14 cellular contexts compared by ENCODE assay signal in genomic region chr19:17749912-17750317, GRCh38. TPM values are rescaled to one million over a fixed set of nuclear protein-coding genes. Genes with fewer than 3 reads are reported as not detected.
DNase-seq lines count a peak whose midpoint lies in the region; ATAC-seq and TF ChIP-seq lines count a peak whose summit lies in the region.
"Had no signal": no experiment of that assay in that cellular context is flagged by ENCODE, and none has a peak within 500 bp of the region (broad histone marks: within the 10 kb centered on the region; RNA-seq: fewer than 3 reads in every experiment).

No MANE protein-coding gene starts in this region.

- DNase-seq in SIG-M5 treated with dmso at 0.1 percent for 504 hours (lab: John Stamatoyannopoulos, UW; ENCODE audit: unreplicated experiment) (peak; percentile 18), SIG-M5 (lab: John Stamatoyannopoulos, UW) (no peak), fibroblast of the aortic adventitia (ENCODE audit: low read depth) (peak; percentile 9), substantia nigra (lab: John Stamatoyannopoulos, UW) (peak in 17 of 49 donors; percentile 10 to 54 (median 24)), GM10248 (ENCODE audit: extremely low spot score) (no peak), cerebellar nuclear complex (lab: John Stamatoyannopoulos, UW) (no peak)
- DNase-seq in activated CD8-positive, alpha-beta memory T cell treated with anti-CD3 and anti-CD28 coated beads, Interleukin-2, amount 50 U/mL, for 4 hours, result peak; percentile 27
- DNase-seq: 8988T; activated CD4-positive, CD25-positive, alpha-beta regulatory T cell; midbrain; NCI-H1105 had no signal

- POLR2A ChIA-PET in GM10248 (lab: Yijun Ruan, JAX), result no interaction called here

- peak overlapping the region; percentile 92 for H3K27ac ChIP-seq in substantia nigra (ENCODE audit: low read depth, low read length, poor library complexity, severe bottlenecking)
- H3K27ac ChIP-seq: cardiac muscle cell, suprapubic skin had no signal

- TF ChIP-seq CTCF in fibroblast of the aortic adventitia (IDR thresholded peaks at IDR 0.05; ENCODE audit: insufficient read depth, low read length) (no peak), GM10248 (IDR thresholded peaks at IDR 0.05; ENCODE audit: control extremely low read depth, extremely low read depth, low read depth, missing control alignments) (no peak)

- no peak for ATAC-seq in HG02623 (IDR thresholded peaks at IDR 0.05; ENCODE audit: unreplicated experiment)

- CTCF ChIA-PET in GM10248 (lab: Yijun Ruan, JAX), result interaction anchor here (0.7 to 10.6 kb wide), 3 partner anchors 8 to 33 kb away, joined by 3 to 151 read pairs (median 7); no protein-coding TSS in a partner anchor

- no peak overlapping the region for H3K4me3 ChIP-seq in fibroblast of the aortic adventitia (ENCODE audit: low read depth, low read length)
- H3K4me3 ChIP-seq: cardiac muscle cell, suprapubic skin had no signal

RNA-seq across cellular contexts. Expression of gene FCHO1, which starts 1.4 kb away (rescaled TPM):
- total RNA-seq in fibroblast of the aortic adventitia (ENCODE audit: low replicate concordance), result 0.36 TPM in 1 of 2 replicates, not detected in the other

RNA-seq across cellular contexts. Expression of gene MAP1S, which starts 30.6 kb away (rescaled TPM):
- 14.1 and 19.3 TPM in 2 replicates for total RNA-seq in fibroblast of the aortic adventitia (ENCODE audit: low replicate concordance)

RNA-seq across cellular contexts. Expression of gene B3GNT3, which starts 45.0 kb away (rescaled TPM):
- not detected in 2 replicates for total RNA-seq in fibroblast of the aortic adventitia (ENCODE audit: low replicate concordance)
- total RNA-seq: cardiac muscle cell had no signal

Comparison
In these comparisons a context has a peak if more than half of its experiments do, and no peak if none do; other contexts are left out.
1. DNase-seq: peak in SIG-M5 treated with dmso at 0.1 percent for 504 hours (single experiment), activated CD8-positive, alpha-beta memory T cell treated with anti-CD3 and anti-CD28 coated beads, Interleukin-2, amount 50 U/mL, for 4 hours (single experiment) and fibroblast of the aortic adventitia (single experiment); none in SIG-M5 (single experiment), GM10248 (single experiment) and cerebellar nuclear complex (0 of 2).